16 cellular contexts compared by ENCODE assay signal in genomic region chr2:33040541-33040940, GRCh38.
A peak's percentile ranks its signal among the peaks of the same experiment; 100 is the strongest.
DNase-seq lines count a peak whose midpoint lies in the region; ATAC-seq, FAIRE-seq and TF ChIP-seq lines count a peak whose summit lies in the region.
"Had no signal": no experiment of that assay in that cellular context is flagged by ENCODE, and none has a peak within 500 bp of the region (broad histone marks: within the 10 kb centered on the region; RNA-seq: fewer than 3 reads in every experiment).

No MANE protein-coding gene starts in this region.

- dilution Hi-C loops in IMR-90 (cut with HindIII; ENCODE audit: low sequenced_read_pairs, unreplicated experiment), result no loop called here

- H3K36me3 ChIP-seq in IMR-90 (ENCODE audit: control insufficient read depth, insufficient read depth, low read length) (peaks cover 5% of the 10 kb centered on the region; the same call in 1 of the 2 replicates), gastroesophageal sphincter (no peaks in the 10 kb centered on the region), neural cell (ENCODE audit: insufficient read depth, low read length) (no peaks in the 10 kb centered on the region), GM23248 (ENCODE audit: low read depth) (no peaks in the 10 kb centered on the region)
- H3K36me3 ChIP-seq: BLaER1 treated with 17β-estradiol and CSF1 and Interleukin-3, amounts not matched to agents 10 nM and 100 nM had no signal

- H3K56ac ChIP-seq in IMR-90 (ENCODE audit: extremely low read depth, insufficient read depth, low read length), result no peak overlapping the region

- CTCF ChIA-PET in IMR-90 (lab: Yijun Ruan, JAX), result no interaction called here

- 0 out of 3 replicates have a peak overlapping the region, but pooled peaks have one; percentile 26 for H2BK15ac ChIP-seq in IMR-90 (ENCODE audit: low read depth, low read length)

- no peak overlapping the region for H2BK120ac ChIP-seq in IMR-90 (ENCODE audit: low read depth, low read length)

- peaks cover 9 to 27% of the 10 kb centered on the region in 2 experiments for H3K79me1 ChIP-seq in IMR-90 (ENCODE audit: low read depth in 1 of 2, low read length in 2 of 2)

- no peak overlapping the region for H2AFZ ChIP-seq in IMR-90 (replicated peaks; ENCODE audit: low read length, poor library complexity)
- peak overlapping the region; percentile 12 for H2AFZ ChIP-seq in neural cell (ENCODE audit: low read depth, low read length)
- H2AFZ ChIP-seq in GM23248, result no peak overlapping the region

- H3K4me2 ChIP-seq in IMR-90 (ENCODE audit: low read depth, low read length) (no peak overlapping the region), neural cell (ENCODE audit: low read length) (no peak overlapping the region), GM23248 (ENCODE audit: unreplicated experiment) (no peak overlapping the region)
- H3K4me2 ChIP-seq: BLaER1 treated with 17β-estradiol and CSF1 and Interleukin-3, amounts not matched to agents 10 nM and 100 nM had no signal

- no peak overlapping the region for H3K23ac ChIP-seq in IMR-90 (ENCODE audit: low read depth, low read length)

- H3K9me2 ChIP-seq in neural cell (ENCODE audit: insufficient read depth, low read length) (no peaks in the 10 kb centered on the region), GM23248 (ENCODE audit: insufficient read depth) (no peaks in the 10 kb centered on the region)

- TF ChIP-seq RAD21 in IMR-90 (IDR thresholded peaks at IDR 0.05; ENCODE audit: low read length) (no peak), neural cell (conservative IDR thresholded peaks at IDR 0.05) (no peak)

- WGBS in IMR-90 (ENCODE audit: extremely low coverage in 2 of 2, insufficient read length in 1 of 2), 2 experiments, result no CpG with 5 or more reads among the region's 4 CpGs
- WGBS in gastroesophageal sphincter (ENCODE audit: low coverage in 1 of 2), 2 donors, result 87 to 93% methylated on average over 2 to 3 of the region's 4 CpGs
- WGBS in GM23248 (ENCODE audit: low coverage in 1 of 2, low lambda C conversion rate in 2 of 2, missing lambda C conversion rate in 2 of 2), 2 experiments, result 96 to 97% methylated on average over 4 of the region's 4 CpGs

- FAIRE-seq in urothelium cell line (lab: Jason Lieb, UNC), result peak; percentile 73
- FAIRE-seq: GM12891, GM19239 had no signal

- H4K91ac ChIP-seq in IMR-90 (ENCODE audit: insufficient read depth, low read depth, low read length), result no peak overlapping the region; the same call in 1 of the 2 replicates

- intact Hi-C loops in IMR-90 (cut with micrococcal nuclease), result no loop called here

- TF ChIP-seq POLR2A in IMR-90 (IDR thresholded peaks at IDR 0.05; ENCODE audit: low read depth, low read length) (no peak), gastroesophageal sphincter (IDR thresholded peaks at IDR 0.05) (no peak)

- H3K79me2 ChIP-seq in neural cell (replicated peaks; ENCODE audit: insufficient read depth, low read length) (no peaks in the 10 kb centered on the region), GM23248 (ENCODE audit: insufficient read depth) (no peaks in the 10 kb centered on the region)

- H3F3A ChIP-seq in neural cell (ENCODE audit: insufficient read depth, low read length, poor library complexity, severe bottlenecking) (no peaks in the 10 kb centered on the region), GM23248 (ENCODE audit: insufficient read depth) (no peaks in the 10 kb centered on the region)

- POLR2A ChIA-PET in IMR-90 (lab: Charles Lee; ENCODE audit: unreplicated experiment), result no interaction called here

- H3K14ac ChIP-seq in IMR-90 (replicated peaks; ENCODE audit: low read depth, low read length), result no peak overlapping the region

- H3K9ac ChIP-seq in IMR-90 (ENCODE audit: low read depth, low read length) (no peak overlapping the region), neural cell (ENCODE audit: low read length) (no peak overlapping the region), GM23248 (no peak overlapping the region)
- H3K9ac ChIP-seq: BLaER1 treated with 17β-estradiol and CSF1 and Interleukin-3, amounts not matched to agents 10 nM and 100 nM had no signal

- H3K4me1 ChIP-seq in IMR-90 (ENCODE audit: control insufficient read depth, insufficient read depth, low read length) (peaks cover 3% of the 10 kb centered on the region), gastroesophageal sphincter (peaks cover 0 to 70% (median 12%) of the 10 kb centered on the region in 3 donors), GM23248 (ENCODE audit: insufficient read depth) (no peaks in the 10 kb centered on the region)
- H3K4me1 ChIP-seq: BLaER1 treated with 17β-estradiol and CSF1 and Interleukin-3, amounts not matched to agents 10 nM and 100 nM had no signal

- TF ChIP-seq EP300 in gastroesophageal sphincter (IDR thresholded peaks at IDR 0.05) (no peak), neural cell (conservative IDR thresholded peaks at IDR 0.05; ENCODE audit: poor library complexity, severe bottlenecking) (peak; percentile 76)

- no peak overlapping the region for H4K8ac ChIP-seq in IMR-90 (ENCODE audit: low read depth in 2 of 2, low read length in 2 of 2)

- no peak for TF ChIP-seq CTCF in IMR-90 (conservative IDR thresholded peaks at IDR 0.05; ENCODE audit: low read depth, low read length)
- no peak for TF ChIP-seq CTCF in gastroesophageal sphincter (IDR thresholded peaks at IDR 0.05)
- TF ChIP-seq CTCF in neural cell (IDR thresholded peaks at IDR 0.05; ENCODE audit: poor library complexity, severe bottlenecking), result no peak

- no TSS peak for BruUV-seq in IMR-90 (replicated peaks; lab: Mats Ljungman, UMichigan)

- H2BK5ac ChIP-seq in IMR-90 (ENCODE audit: low read depth, low read length, poor library complexity, severe bottlenecking), result no peak overlapping the region

- H3K9me3 ChIP-seq in IMR-90 (ENCODE audit: control insufficient read depth, insufficient read depth, low read length), result no peaks in the 10 kb centered on the region
- H3K9me3 ChIP-seq in gastroesophageal sphincter, result no peaks in the 10 kb centered on the region
- H3K9me3 ChIP-seq in neural cell (ENCODE audit: low read length), result no peaks in the 10 kb centered on the region
- H3K9me3 ChIP-seq in GM23248 (ENCODE audit: low read depth), result no peaks in the 10 kb centered on the region
- H3K9me3 ChIP-seq: BLaER1 treated with 17β-estradiol and CSF1 and Interleukin-3, amounts not matched to agents 10 nM and 100 nM had no signal

- no peak overlapping the region for H4K5ac ChIP-seq in IMR-90 (ENCODE audit: low read depth, low read length)

- no peak overlapping the region for H2AK5ac ChIP-seq in IMR-90 (ENCODE audit: low read depth, low read length)

- H3K9me1 ChIP-seq in IMR-90 (ENCODE audit: insufficient read depth, low read length), result no peaks in the 10 kb centered on the region; the same call in 1 of the 2 replicates

- H3K27ac ChIP-seq in IMR-90 (ENCODE audit: insufficient read depth, low read length) (no peak overlapping the region), gastroesophageal sphincter (peak overlapping the region in 2 of 4 donors; percentile 79 to 82), neural cell (ENCODE audit: low read length) (peak overlapping the region; percentile 48), GM23248 (no peak overlapping the region)
- H3K27ac ChIP-seq: BLaER1 treated with 17β-estradiol and CSF1 and Interleukin-3, amounts not matched to agents 10 nM and 100 nM; HL-60 had no signal

- DNase-seq in IMR-90 (no peak), urothelium cell line (ENCODE audit: low spot score) (no peak), GM23248 (no peak)
- DNase-seq: CD8-positive, alpha-beta T cell; DMS 273 treated with DMSO at 0.1 percent for 48 hours; DMS53; DND-41; EL; HCEC 1CT had no signal

- no peak overlapping the region for H3K18ac ChIP-seq in IMR-90 (ENCODE audit: low read depth, low read length)

- no peak overlapping the region for H2AK9ac ChIP-seq in IMR-90 (replicated peaks; ENCODE audit: low read depth, low read length, poor library complexity)

- no peaks in the 10 kb centered on the region for H3K27me3 ChIP-seq in IMR-90 (ENCODE audit: control insufficient read depth, insufficient read depth, low read length)
- no peaks in the 10 kb centered on the region for H3K27me3 ChIP-seq in gastroesophageal sphincter
- no peaks in the 10 kb centered on the region for H3K27me3 ChIP-seq in neural cell (ENCODE audit: insufficient read depth, low read depth, low read length)
- H3K27me3 ChIP-seq in GM23248 (replicated peaks; ENCODE audit: insufficient read depth), result no peaks in the 10 kb centered on the region
- H3K27me3 ChIP-seq: BLaER1 treated with 17β-estradiol and CSF1 and Interleukin-3, amounts not matched to agents 10 nM and 100 nM had no signal

- H2BK20ac ChIP-seq in IMR-90 (ENCODE audit: low read depth, low read length), result no peak overlapping the region

- no peak for ATAC-seq in IMR-90 (ENCODE audit: low read depth)
- peak; percentile 18 for ATAC-seq in gastroesophageal sphincter
- ATAC-seq in HG03108 (IDR thresholded peaks at IDR 0.05; ENCODE audit: unreplicated experiment), result no peak
- ATAC-seq: CD8-positive, alpha-beta T cell had no signal

- in situ Hi-C loops in IMR-90 (cut with MboI; ENCODE audit: low sequenced_read_pairs) (loop anchor here (25.0 kb wide), 1 partner anchor 222 kb away; no protein-coding TSS in a partner anchor), GM23248 (cut with MboI) (loop anchor here (25.0 kb wide), 1 partner anchor 547 kb away; the partner anchor contains the start of gene FAM98A)

- H3K4me3 ChIP-seq in IMR-90 (ENCODE audit: insufficient read depth, low read depth, low read length), result no peak overlapping the region
- no peak overlapping the region for H3K4me3 ChIP-seq in gastroesophageal sphincter
- H3K4me3 ChIP-seq in neural cell (ENCODE audit: low read length), result peak overlapping the region; percentile 24
- H3K4me3 ChIP-seq in GM23248, result no peak overlapping the region
- H3K4me3 ChIP-seq: BLaER1 treated with 17β-estradiol and CSF1 and Interleukin-3, amounts not matched to agents 10 nM and 100 nM had no signal

- H4K20me1 ChIP-seq in IMR-90 (ENCODE audit: insufficient read depth, low read length) (no peaks in the 10 kb centered on the region), neural cell (ENCODE audit: insufficient read depth) (no peaks in the 10 kb centered on the region), GM23248 (ENCODE audit: insufficient read depth) (no peaks in the 10 kb centered on the region)
- H4K20me1 ChIP-seq: BLaER1 treated with 17β-estradiol and CSF1 and Interleukin-3, amounts not matched to agents 10 nM and 100 nM had no signal

- H3K4ac ChIP-seq in IMR-90 (ENCODE audit: low read depth, low read length), result peak overlapping the region; percentile 34; the same call in 1 of the 2 replicates
